ENCODE assay signal across 33 cellular contexts in the genomic region with DNA sequence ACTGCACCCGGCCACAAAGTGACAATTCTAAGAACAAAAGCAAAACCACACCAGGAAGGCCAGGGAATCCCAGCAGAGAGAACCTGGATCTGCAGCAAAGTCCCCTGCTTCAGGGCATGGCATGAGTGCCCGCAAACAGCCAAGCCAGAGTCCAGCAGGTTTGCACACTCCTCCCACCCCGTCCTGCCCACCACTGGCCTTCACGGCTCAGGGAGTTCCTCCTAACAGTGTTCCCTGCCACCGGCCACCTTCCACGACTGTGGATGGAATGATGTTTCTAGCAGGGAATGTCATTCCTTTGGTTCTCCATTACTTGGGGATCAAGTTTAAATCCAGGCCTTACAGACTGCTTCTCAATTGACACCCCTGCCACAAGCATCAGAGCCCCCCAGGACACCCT.
"Had no signal": no experiment of that assay in that cellular context is flagged by ENCODE, and none has a peak within 500 bp of the region (broad histone marks: within the 10 kb centered on the region; RNA-seq: fewer than 3 reads in every experiment).

No MANE protein-coding gene starts in this region.

- FAIRE-seq: endometrium, pancreas, urothelium cell line had no signal

- H3K9me3 Mint-ChIP-seq: central memory CD8-positive, alpha-beta T cell; immature natural killer cell; memory B cell; naive B cell; nephron progenitor cell; stimulated activated naive CD8-positive, alpha-beta T cell treated with anti-CD3 and anti-CD28 coated beads, Interleukin-15, amount 100 ng/mL, for 72 hours had no signal

- H3K4me3 Mint-ChIP-seq: central memory CD8-positive, alpha-beta T cell; immature natural killer cell; memory B cell; mesothelial cell of epicardium; naive B cell; nephron progenitor cell; stimulated activated naive CD8-positive, alpha-beta T cell treated with anti-CD3 and anti-CD28 coated beads, Interleukin-15, amount 100 ng/mL, for 72 hours had no signal

- DNase-seq: colonic mucosa; dermis blood vessel endothelial cell; effector memory CD4-positive, alpha-beta T cell; erythroblast; esophagus squamous epithelium; foreskin melanocyte; glutamatergic neuron; heart right ventricle; hippocampal formation; immature natural killer cell; islet precursor cell; mucosa of descending colon; naive B cell; nephron progenitor cell; pancreas; stimulated activated CD4-positive, alpha-beta T cell treated with anti-CD3 and anti-CD28 coated beads, Interleukin-12 subunit alpha, Interleukin-12 subunit beta, amount 100 ng/mL, for 4 hours; stimulated activated CD4-positive, alpha-beta T cell treated with anti-CD3 and anti-CD28 coated beads, Interleukin-1b, Interleukin-23, amount 100 ng/mL, for 48 hours; stimulated activated CD4-positive, alpha-beta T cell treated with anti-CD3 and anti-CD28 coated beads, Interleukin-4, amount 100 ng/mL, for 1 hour; stimulated activated CD8-positive, alpha-beta memory T cell treated with anti-CD3 and anti-CD28 coated beads, Interleukin-4, amount 100 ng/mL, for 48 hours; stimulated activated naive CD4-positive, alpha-beta T cell; stimulated activated naive CD8-positive, alpha-beta T cell treated with anti-CD3 and anti-CD28 coated beads, Interleukin-15, amount 100 ng/mL, for 72 hours had no signal

- H3K4me1 ChIP-seq: colonic mucosa, esophagus squamous epithelium, right lobe of liver, suprapubic skin had no signal

- H3K27ac ChIP-seq: colonic mucosa, esophagus squamous epithelium, heart right ventricle, neutrophil, pancreas, right lobe of liver, suprapubic skin, upper lobe of left lung had no signal

- H3K27ac Mint-ChIP-seq: immature natural killer cell; memory B cell; mesothelial cell of epicardium; naive B cell; progenitor cell of endocrine pancreas; stimulated activated naive CD8-positive, alpha-beta T cell treated with anti-CD3 and anti-CD28 coated beads, Interleukin-15, amount 100 ng/mL, for 72 hours had no signal

- H3K27me3 Mint-ChIP-seq: naive B cell; stimulated activated naive CD8-positive, alpha-beta T cell treated with anti-CD3 and anti-CD28 coated beads, Interleukin-15, amount 100 ng/mL, for 72 hours had no signal

- H3K36me3 Mint-ChIP-seq: memory B cell, naive B cell had no signal

- ATAC-seq: heart right ventricle; mucosa of descending colon; pancreas; right lobe of liver; stimulated activated naive CD8-positive, alpha-beta T cell treated with anti-CD3 and anti-CD28 coated beads, Interleukin-15, amount 100 ng/mL, for 72 hours had no signal

- H3K9me3 ChIP-seq: colonic mucosa, esophagus squamous epithelium, heart right ventricle, mucosa of descending colon, neutrophil, pancreas, right lobe of liver, suprapubic skin, upper lobe of left lung had no signal

- H3K4me1 Mint-ChIP-seq: central memory CD8-positive, alpha-beta T cell; immature natural killer cell; memory B cell; stimulated activated naive CD8-positive, alpha-beta T cell treated with anti-CD3 and anti-CD28 coated beads, Interleukin-15, amount 100 ng/mL, for 72 hours had no signal

- H3K4me3 ChIP-seq: colonic mucosa, esophagus squamous epithelium, heart right ventricle, lung, mucosa of descending colon, pancreas, right lobe of liver, smooth muscle cell, suprapubic skin, upper lobe of left lung had no signal

- H3K36me3 ChIP-seq: colonic mucosa, esophagus squamous epithelium, heart right ventricle, neutrophil, pancreas, right lobe of liver, suprapubic skin, upper lobe of left lung had no signal
